In genomic region chr3:13379191-13379830, GRCh38 we compare ENCODE assay signal across 12 cellular contexts. TPM values are rescaled to one million over a fixed set of nuclear protein-coding genes. Genes with fewer than 3 reads are reported as not detected.
DNase-seq lines count a peak whose midpoint lies in the region; ATAC-seq and TF ChIP-seq lines count a peak whose summit lies in the region.
"Had no signal": no experiment of that assay in that cellular context is flagged by ENCODE, and none has a peak within 500 bp of the region (broad histone marks: within the 10 kb centered on the region; RNA-seq: fewer than 3 reads in every experiment).

No MANE protein-coding gene starts in this region.

- H3K36me3 Mint-ChIP-seq in activated naive CD4-positive, alpha-beta T cell treated with anti-CD3 and anti-CD28 coated beads, Interleukin-2, amount 50 U/mL, for 72 hours = peaks cover 14 to 18% of the 10 kb centered on the region in 2 donors
- H3K36me3 Mint-ChIP-seq in brain = peaks cover 11% of the 10 kb centered on the region

- H3K4me1 ChIP-seq in hepatocyte (ENCODE audit: insufficient read depth) (no peaks in the 10 kb centered on the region), tibial artery (peaks cover 0 to 41% (median 22%) of the 10 kb centered on the region in 4 donors)
- H3K4me1 ChIP-seq: A549 had no signal

- TF ChIP-seq CTCF in brain (conservative IDR thresholded peaks at IDR 0.05) (no peak), hepatocyte (IDR thresholded peaks at IDR 0.05; ENCODE audit: poor library complexity) (no peak), tibial artery (IDR thresholded peaks at IDR 0.05) (no peak)

- no peak overlapping the region for H3K27ac ChIP-seq in hepatocyte
- H3K27ac ChIP-seq in tibial artery = peak overlapping the region; percentile 58 to 76
- H3K27ac ChIP-seq: A549 had no signal

- H3K9me2 ChIP-seq in hepatocyte (replicated peaks; ENCODE audit: insufficient read depth) = no peaks in the 10 kb centered on the region

- no peak overlapping the region for H3K4me2 ChIP-seq in hepatocyte
- H3K4me2 ChIP-seq: A549 had no signal

- H3K27me3 Mint-ChIP-seq in brain = no peaks in the 10 kb centered on the region

- intact Hi-C loops in tibial artery (cut with DNase I; ENCODE audit: low total_unique reads) = no loop called here

- H3K27me3 ChIP-seq in hepatocyte (no peaks in the 10 kb centered on the region), tibial artery (no peaks in the 10 kb centered on the region)

- H3K79me2 ChIP-seq in hepatocyte = no peaks in the 10 kb centered on the region

- no peaks in the 10 kb centered on the region for H3K9me3 Mint-ChIP-seq in activated naive CD4-positive, alpha-beta T cell treated with anti-CD3 and anti-CD28 coated beads, Interleukin-2, amount 50 U/mL, for 72 hours
- no peaks in the 10 kb centered on the region for H3K9me3 Mint-ChIP-seq in brain
- H3K9me3 Mint-ChIP-seq: T-helper 2 cell treated with Interferon-gamma antibody and Interleukin-4, amounts not matched to agents 5 μg/mL and 100 μg/mL, for 36 hours had no signal

- H3K9me3 ChIP-seq in hepatocyte (ENCODE audit: low read depth) = no peaks in the 10 kb centered on the region
- H3K9me3 ChIP-seq in tibial artery = no peaks in the 10 kb centered on the region
- H3K9me3 ChIP-seq: A549 had no signal

- 73% methylated on average over 20 of the region's 20 CpGs for WGBS in hepatocyte (ENCODE audit: low lambda C conversion rate, missing lambda C conversion rate)

- H3K4me3 ChIP-seq in hepatocyte (no peak overlapping the region), tibial artery (peak overlapping the region in 1 of 2 donors; percentile 8)
- H3K4me3 ChIP-seq: A549 had no signal

- no peaks in the 10 kb centered on the region for H3K36me3 ChIP-seq in hepatocyte (replicated peaks; ENCODE audit: insufficient read depth, low read depth)
- no peaks in the 10 kb centered on the region for H3K36me3 ChIP-seq in tibial artery

- H3K4me1 Mint-ChIP-seq in brain = peaks cover 22% of the 10 kb centered on the region

- H2AFZ ChIP-seq in hepatocyte = no peak overlapping the region

- ATAC-seq in activated naive CD4-positive, alpha-beta T cell treated with anti-CD3 and anti-CD28 coated beads, Interleukin-2, amount 50 U/mL, for 72 hours = no peak
- ATAC-seq in HG03280 (IDR thresholded peaks at IDR 0.05; ENCODE audit: unreplicated experiment) (no peak), HG03432 (IDR thresholded peaks at IDR 0.05; ENCODE audit: unreplicated experiment) (no peak)

- no peak overlapping the region for H3K4me3 Mint-ChIP-seq in brain
- H3K4me3 Mint-ChIP-seq: T-helper 2 cell treated with Interferon-gamma antibody and Interleukin-4, amounts not matched to agents 5 μg/mL and 100 μg/mL, for 36 hours had no signal

- H4K20me1 ChIP-seq in hepatocyte (ENCODE audit: insufficient read depth, poor library complexity, severe bottlenecking) = no peaks in the 10 kb centered on the region

- H3K27ac Mint-ChIP-seq in activated naive CD4-positive, alpha-beta T cell treated with anti-CD3 and anti-CD28 coated beads, Interleukin-2, amount 50 U/mL, for 72 hours = peak overlapping the region; percentile 62 to 72
- peak overlapping the region in 3 of 5 experiments; percentile 60 to 94 (median 77) for H3K27ac Mint-ChIP-seq in brain
- H3K27ac Mint-ChIP-seq: T-helper 2 cell treated with Interferon-gamma antibody and Interleukin-4, amounts not matched to agents 5 μg/mL and 100 μg/mL, for 36 hours had no signal

- no peak for DNase-seq in activated naive CD4-positive, alpha-beta T cell treated with anti-CD3 and anti-CD28 coated beads, Interleukin-2, amount 50 U/mL, for 72 hours (ENCODE audit: low spot score in 2 of 2)
- no peak for DNase-seq in activated naive CD4-positive, alpha-beta T cell (lab: John Stamatoyannopoulos, UW)
- DNase-seq in hepatocyte (ENCODE audit: low spot score) = peak; percentile 60
- peak; percentile 29 to 81 for DNase-seq in tibial artery
- DNase-seq in C1 segment of cervical spinal cord (lab: John Stamatoyannopoulos, UW) = no peak
- DNase-seq: activated effector memory CD4-positive, alpha-beta T cell treated with anti-CD3 and anti-CD28 coated beads, Interleukin-2, amount 50 U/mL, for 16 hours; NCI-H345 had no signal

RNA-seq across cellular contexts. Expression of gene NUP210, which starts 40.8 kb away (rescaled TPM):
- total RNA-seq in activated naive CD4-positive, alpha-beta T cell treated with anti-CD3 and anti-CD28 coated beads, Interleukin-2, amount 50 U/mL, for 72 hours = 100 to 1,000 TPM; 116 to 147 TPM
- polyA plus RNA-seq in brain (ENCODE audit: insufficient read depth, low read depth, low replicate concordance) (24.7 TPM), hepatocyte (6.3 and 6.7 TPM in 2 replicates)
- total RNA-seq in hepatocyte = 8.3 and 8.4 TPM in 2 replicates

Comparison
In these comparisons a context has a peak if more than half of its experiments do, and no peak if none do; other contexts are left out.
1. DNase-seq: peak in hepatocyte (single experiment) and tibial artery (2 of 2); none in activated naive CD4-positive, alpha-beta T cell treated with anti-CD3 and anti-CD28 coated beads, Interleukin-2, amount 50 U/mL, for 72 hours (0 of 2), activated naive CD4-positive, alpha-beta T cell (0 of 4) and C1 segment of cervical spinal cord (0 of 14).
2. RNA of gene NUP210, which starts 40.8 kb away (total RNA-seq): 116 to 147 TPM in activated naive CD4-positive, alpha-beta T cell treated with anti-CD3 and anti-CD28 coated beads, Interleukin-2, amount 50 U/mL, for 72 hours; 8.3 to 8.4 TPM in hepatocyte; every median in the first group is over 10 times any median in the second.